In the genomic region with DNA sequence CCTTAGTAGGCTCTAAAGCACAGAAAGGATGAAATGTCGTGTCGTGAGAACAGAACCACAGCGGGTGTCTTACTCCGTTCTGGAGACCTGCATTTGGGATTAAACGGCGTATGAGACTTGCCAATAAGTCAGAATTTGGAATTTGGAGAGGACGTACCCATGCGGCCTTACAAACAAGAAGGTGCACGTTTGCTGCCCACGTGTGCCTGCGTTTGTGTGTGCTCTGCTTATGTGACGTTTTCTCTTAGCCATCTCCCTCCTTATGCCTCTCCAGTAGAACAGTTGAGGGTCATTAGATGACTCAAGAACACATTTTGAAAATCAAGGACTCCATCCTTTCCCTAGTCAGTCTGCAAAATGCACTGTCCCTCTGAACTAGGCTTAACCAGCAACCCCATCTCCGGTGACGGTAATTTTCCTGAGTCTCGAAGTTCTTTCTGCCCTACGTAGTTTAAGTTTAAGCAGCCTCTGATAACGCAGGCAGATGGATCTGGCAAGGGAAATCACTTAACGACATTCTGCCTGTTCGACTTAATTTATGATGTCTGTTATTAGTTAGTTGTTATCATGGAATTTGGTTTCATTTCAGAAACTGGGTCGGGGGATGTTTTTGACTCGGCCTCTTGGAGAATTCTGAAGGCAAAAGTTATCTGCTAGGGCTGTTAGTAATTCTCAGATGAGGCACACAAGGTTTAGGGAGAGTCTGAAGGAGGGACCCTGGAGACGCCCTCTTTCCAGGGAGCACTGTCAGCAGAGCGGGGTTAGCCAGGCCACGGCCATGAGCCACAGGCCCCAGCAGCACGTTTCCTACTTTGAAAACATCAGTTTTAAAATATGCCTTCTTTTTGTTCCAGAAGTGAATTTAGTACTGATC, we compare ENCODE assay signal across 16 cellular contexts.
DNase-seq lines count a peak whose midpoint lies in the region; ATAC-seq and TF ChIP-seq lines count a peak whose summit lies in the region.
"Had no signal": no experiment of that assay in that cellular context is flagged by ENCODE, and none has a peak within 500 bp of the region (broad histone marks: within the 10 kb centered on the region; RNA-seq: fewer than 3 reads in every experiment).

No MANE protein-coding gene starts in this region.

- H3K4me1 Mint-ChIP-seq in CD4-positive, alpha-beta memory T cell, result peaks cover 22 to 34% (median 29%) of the 10 kb centered on the region in 4 donors
- H3K4me1 Mint-ChIP-seq in activated CD8-positive, alpha-beta memory T cell treated with anti-CD3 and anti-CD28 coated beads, Interleukin-2, amount 10 ng/mL, durations not matched to agents 7 days and 5 days, result peaks cover 25% of the 10 kb centered on the region
- H3K4me1 Mint-ChIP-seq: natural killer cell had no signal

- TF ChIP-seq CTCF in astrocyte of the spinal cord (IDR thresholded peaks at IDR 0.05; ENCODE audit: low read depth, low read length) (no peak), gastrocnemius medialis (IDR thresholded peaks at IDR 0.05 in 4 of 5, conservative IDR thresholded peaks at IDR 0.05 in 1 of 5) (no peak)

- H3K27me3 Mint-ChIP-seq in CD4-positive, alpha-beta memory T cell, result peaks cover 0 to 3% of the 10 kb centered on the region in 2 donors
- H3K27me3 Mint-ChIP-seq in activated CD8-positive, alpha-beta memory T cell treated with anti-CD3 and anti-CD28 coated beads, Interleukin-2, amount 10 ng/mL, durations not matched to agents 7 days and 5 days, result peaks cover 2% of the 10 kb centered on the region

- no peak overlapping the region for H3K27ac ChIP-seq in CD4-positive, alpha-beta memory T cell (ENCODE audit: low read depth, low read length)
- H3K27ac ChIP-seq in right cardiac atrium (ENCODE audit: low read length) (peak overlapping the region; percentile 3), gastrocnemius medialis (peak overlapping the region; percentile 9 to 64 (median 53)), substantia nigra (ENCODE audit: low read depth, low read length, poor library complexity, severe bottlenecking) (no peak overlapping the region)
- H3K27ac ChIP-seq: body of pancreas had no signal

- in situ Hi-C loops in astrocyte of the spinal cord (cut with HindIII; ENCODE audit: low sequenced_read_pairs) (no loop called here), gastrocnemius medialis (cut with MboI; ENCODE audit: low sequenced_read_pairs in 4 of 4) (no loop called here)

- no peaks in the 10 kb centered on the region for H3K9me3 Mint-ChIP-seq in CD4-positive, alpha-beta memory T cell
- H3K9me3 Mint-ChIP-seq in activated CD8-positive, alpha-beta memory T cell treated with anti-CD3 and anti-CD28 coated beads, Interleukin-2, amount 10 ng/mL, durations not matched to agents 7 days and 5 days (ENCODE audit: low read depth), result no peaks in the 10 kb centered on the region
- H3K9me3 Mint-ChIP-seq: natural killer cell had no signal

- TF ChIP-seq POLR2A in gastrocnemius medialis (IDR thresholded peaks at IDR 0.05), result no peak

- H3K27me3 ChIP-seq in CD4-positive, alpha-beta memory T cell (ENCODE audit: insufficient read depth, low read length), result no peaks in the 10 kb centered on the region
- H3K27me3 ChIP-seq in right cardiac atrium (ENCODE audit: control insufficient read depth, insufficient read depth) (no peaks in the 10 kb centered on the region), gastrocnemius medialis (no peaks in the 10 kb centered on the region)
- H3K27me3 ChIP-seq: body of pancreas had no signal

- H3K27ac Mint-ChIP-seq in CD4-positive, alpha-beta memory T cell, result peak overlapping the region in 4 of 7 donors; percentile 13 to 73 (median 50)
- no peak overlapping the region for H3K27ac Mint-ChIP-seq in activated CD8-positive, alpha-beta memory T cell treated with anti-CD3 and anti-CD28 coated beads, Interleukin-2, amount 10 ng/mL, durations not matched to agents 7 days and 5 days
- H3K27ac Mint-ChIP-seq: natural killer cell had no signal

- H3K4me1 ChIP-seq in CD4-positive, alpha-beta memory T cell (ENCODE audit: insufficient read depth, low read length), result peaks cover 29% of the 10 kb centered on the region
- peaks cover 6% of the 10 kb centered on the region for H3K4me1 ChIP-seq in right cardiac atrium (ENCODE audit: control insufficient read depth, insufficient read depth, low read length)
- H3K4me1 ChIP-seq in gastrocnemius medialis, result no peaks in the 10 kb centered on the region
- H3K4me1 ChIP-seq: body of pancreas had no signal

- DNase-seq in CD4-positive, alpha-beta memory T cell, result no peak
- DNase-seq in astrocyte of the spinal cord (ENCODE audit: low read depth, low spot score) (peak; percentile 40), right cardiac atrium (peak in 2 of 3 donors; percentile 65 to 84), gastrocnemius medialis (no peak), NCI-H128 (lab: John Stamatoyannopoulos, UW; ENCODE audit: unreplicated experiment) (no peak), substantia nigra (lab: John Stamatoyannopoulos, UW) (no peak), cerebellar cortex (ENCODE audit: low spot score) (no peak)
- DNase-seq in activated CD8-positive, alpha-beta memory T cell treated with anti-CD3 and anti-CD28 coated beads, Interleukin-2, amount 10 ng/mL, durations not matched to agents 7 days and 5 days, result no peak
- DNase-seq: body of pancreas, C1 segment of cervical spinal cord, erythroblast, KBM-7, natural killer cell, NCI-H1436 treated with DMSO at 0.1 percent for 48 hours, NCI-H82, SIG-M5 had no signal

- ATAC-seq in right cardiac atrium (peak in 1 of 2 donors; percentile 65), gastrocnemius medialis (peak in 1 of 2 donors; percentile 15)
- ATAC-seq in activated CD8-positive, alpha-beta memory T cell treated with anti-CD3 and anti-CD28 coated beads, Interleukin-2, amount 10 ng/mL, durations not matched to agents 7 days and 5 days, result no peak
- ATAC-seq: body of pancreas, natural killer cell had no signal

- no peaks in the 10 kb centered on the region for H3K9me3 ChIP-seq in CD4-positive, alpha-beta memory T cell (ENCODE audit: control insufficient read depth in 1 of 2, low read length in 2 of 2)
- peaks cover 3% of the 10 kb centered on the region for H3K9me3 ChIP-seq in right cardiac atrium (ENCODE audit: control insufficient read depth, low read length)
- H3K9me3 ChIP-seq in gastrocnemius medialis, result no peaks in the 10 kb centered on the region
- H3K9me3 ChIP-seq: body of pancreas had no signal

- intact Hi-C loops in CD4-positive, alpha-beta memory T cell (cut with micrococcal nuclease), result no loop called here
- intact Hi-C loops in right cardiac atrium (cut with DNase I), result no loop called here
- intact Hi-C loops in gastrocnemius medialis (cut with DNase I; ENCODE audit: low total_unique reads), result no loop called here

- no peak overlapping the region for H3K4me3 ChIP-seq in CD4-positive, alpha-beta memory T cell (ENCODE audit: low read length in 2 of 2)
- H3K4me3 ChIP-seq in astrocyte of the spinal cord (ENCODE audit: low read depth, low read length) (no peak overlapping the region), right cardiac atrium (ENCODE audit: low read length) (no peak overlapping the region), gastrocnemius medialis (no peak overlapping the region)
- H3K4me3 ChIP-seq: body of pancreas had no signal

- no peak overlapping the region for H3K4me3 Mint-ChIP-seq in CD4-positive, alpha-beta memory T cell
- no peak overlapping the region for H3K4me3 Mint-ChIP-seq in activated CD8-positive, alpha-beta memory T cell treated with anti-CD3 and anti-CD28 coated beads, Interleukin-2, amount 10 ng/mL, durations not matched to agents 7 days and 5 days
- H3K4me3 Mint-ChIP-seq: natural killer cell had no signal

- no peaks in the 10 kb centered on the region for H3K36me3 Mint-ChIP-seq in CD4-positive, alpha-beta memory T cell
- H3K36me3 Mint-ChIP-seq in activated CD8-positive, alpha-beta memory T cell treated with anti-CD3 and anti-CD28 coated beads, Interleukin-2, amount 10 ng/mL, durations not matched to agents 7 days and 5 days, result no peaks in the 10 kb centered on the region
- H3K36me3 Mint-ChIP-seq: natural killer cell had no signal

- 70% methylated on average over 25 of the region's 25 CpGs for WGBS in right cardiac atrium

- POLR2A ChIA-PET in CD4-positive, alpha-beta memory T cell (lab: Charles Lee; ENCODE audit: partially characterized antibody), result no interaction called here

- H3K36me3 ChIP-seq in CD4-positive, alpha-beta memory T cell (ENCODE audit: insufficient read depth, low read length), result no peaks in the 10 kb centered on the region
- peaks cover 0 to 49% of the 10 kb centered on the region in 2 donors for H3K36me3 ChIP-seq in gastrocnemius medialis

- CTCF ChIA-PET in CD4-positive, alpha-beta memory T cell (lab: Charles Lee; ENCODE audit: partially characterized antibody), result interaction anchor here (4.9 kb wide), 1 partner anchor 11 kb away, joined by 29 read pairs; no protein-coding TSS in a partner anchor
- CTCF ChIA-PET in activated CD8-positive, alpha-beta memory T cell treated with anti-CD3 and anti-CD28 coated beads, Interleukin-2, amount 10 ng/mL, durations not matched to agents 7 days and 5 days (lab: Charles Lee), result interaction anchor here (1.2 kb wide), 1 partner anchor 43 kb away, joined by 3 read pairs; no protein-coding TSS in a partner anchor

Comparison
In these comparisons a context has a peak if more than half of its experiments do, and no peak if none do; other contexts are left out.
1. DNase-seq: peak in astrocyte of the spinal cord (single experiment) and right cardiac atrium (2 of 3); none in CD4-positive, alpha-beta memory T cell (0 of 5), gastrocnemius medialis (0 of 2), NCI-H128 (single experiment), substantia nigra (0 of 49), activated CD8-positive, alpha-beta memory T cell treated with anti-CD3 and anti-CD28 coated beads, Interleukin-2, amount 10 ng/mL, durations not matched to agents 7 days and 5 days (single experiment) and cerebellar cortex (single experiment).
2. H3K27ac ChIP-seq: peak in right cardiac atrium (single experiment) and gastrocnemius medialis (4 of 4); none in CD4-positive, alpha-beta memory T cell (single experiment) and substantia nigra (single experiment).